ENCODE assay signal across 7 cellular contexts in genomic region chr3:100400424-100400781, GRCh38. TPM values are rescaled to one million over a fixed set of nuclear protein-coding genes. Genes with fewer than 3 reads are reported as not detected.
DNase-seq lines count a peak whose midpoint lies in the region; ATAC-seq and TF ChIP-seq lines count a peak whose summit lies in the region.

No MANE protein-coding gene starts in this region.

- peaks cover 5% of the 10 kb centered on the region; the same call in 1 of the 2 replicates for H3K36me3 ChIP-seq in SJSA1

- ATAC-seq in GM18870 (IDR thresholded peaks at IDR 0.05; ENCODE audit: unreplicated experiment) (peak; percentile 23), HG02885 (IDR thresholded peaks at IDR 0.05; ENCODE audit: poor library complexity, unreplicated experiment) (peak; percentile 8)

- DNase-seq in SJSA1 (ENCODE audit: low read depth in 1 of 2, low spot score in 2 of 2) = peak in 1 of 2 experiments; percentile 26
- DNase-seq in astrocyte of the cerebellum (ENCODE audit: low read depth) = no peak
- DNase-seq in iris pigment epithelial cell (ENCODE audit: low read depth) = peak; percentile 38
- peak; percentile 2 for DNase-seq in stimulated activated CD4-positive, alpha-beta T cell treated with anti-CD3 and anti-CD28 coated beads, Interleukin-2, amount 100 ng/mL, for 4 hours (ENCODE audit: low read depth)
- DNase-seq in NCI-H1436 (lab: John Stamatoyannopoulos, UW) = no peak

- no peak for TF ChIP-seq CTCF in astrocyte of the cerebellum (IDR thresholded peaks at IDR 0.05; ENCODE audit: low read depth, low read length, missing control alignments)

- H3K27ac ChIP-seq in SJSA1 = peak overlapping the region; percentile 86

- in situ Hi-C loops in astrocyte of the cerebellum (cut with HindIII; ENCODE audit: low sequenced_read_pairs) = no loop called here

- peak overlapping the region; percentile 73 for H3K4me3 ChIP-seq in SJSA1
- peak overlapping the region; percentile 86 for H3K4me3 ChIP-seq in astrocyte of the cerebellum (ENCODE audit: low read depth, low read length)

- no peaks in the 10 kb centered on the region for H3K27me3 ChIP-seq in SJSA1 (replicated peaks)

- H3K9me3 ChIP-seq in SJSA1 (replicated peaks) = no peaks in the 10 kb centered on the region

- peaks cover 12% of the 10 kb centered on the region; the same call in 1 of the 2 replicates for H3K4me1 ChIP-seq in SJSA1 (replicated peaks)

RNA-seq across cellular contexts. Expression of gene TOMM70, which starts 0.5 kb away (rescaled TPM):
- 55.6 and 58.5 TPM in 2 replicates for total RNA-seq in SJSA1 (2014; rRNA removed; shearing (Covaris generic))

RNA-seq across cellular contexts. Expression of gene LNP1, which starts 0.9 kb away (rescaled TPM):
- 1.6 and 4.1 TPM in 2 replicates for total RNA-seq in SJSA1 (2014; rRNA removed; shearing (Covaris generic))

Comparison
In these comparisons a context has a peak if more than half of its experiments do, and no peak if none do; other contexts are left out.
1. DNase-seq: peak in iris pigment epithelial cell (single experiment) and stimulated activated CD4-positive, alpha-beta T cell treated with anti-CD3 and anti-CD28 coated beads, Interleukin-2, amount 100 ng/mL, for 4 hours (single experiment); none in astrocyte of the cerebellum (single experiment) and NCI-H1436 (single experiment).